23 cellular contexts compared by ENCODE assay signal in the genomic region with DNA sequence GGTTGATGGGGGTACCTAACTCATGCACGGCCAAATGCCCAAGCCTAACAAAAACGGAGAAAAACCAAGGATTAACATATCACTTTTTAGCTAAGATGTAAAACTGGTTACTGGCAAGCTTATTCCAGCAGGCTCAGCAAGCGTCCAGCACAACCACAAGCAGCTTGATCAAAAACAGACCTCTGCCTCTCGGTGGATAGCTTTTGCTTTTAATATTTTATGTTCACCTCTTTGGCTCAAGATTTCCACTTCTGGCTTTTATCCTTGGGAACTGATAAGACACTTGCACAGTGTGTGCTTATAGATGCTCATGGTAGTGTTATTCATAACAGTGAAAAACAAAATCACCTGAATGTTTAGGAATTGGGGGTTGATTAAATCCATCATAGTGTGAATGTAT.
DNase-seq lines count a peak whose midpoint lies in the region; ATAC-seq, FAIRE-seq and TF ChIP-seq lines count a peak whose summit lies in the region.
"Had no signal": no experiment of that assay in that cellular context is flagged by ENCODE, and none has a peak within 500 bp of the region (broad histone marks: within the 10 kb centered on the region; RNA-seq: fewer than 3 reads in every experiment).

No MANE protein-coding gene starts in this region.

- no peak for FAIRE-seq in D721Med (lab: Jason Lieb, UNC)
- FAIRE-seq: GM19239, H1 had no signal

- no peak overlapping the region for H3K4me3 ChIP-seq in cardiac muscle cell
- H3K4me3 ChIP-seq in heart right ventricle: no peak overlapping the region
- H3K4me3 ChIP-seq in stomach smooth muscle (ENCODE audit: low read length in 2 of 2): peak overlapping the region in 1 of 2 donors; percentile 29

- no peak overlapping the region for H3K9ac ChIP-seq in stomach smooth muscle (ENCODE audit: low read length in 2 of 2)

- H3K4me1 Mint-ChIP-seq in brain: peaks cover 44% of the 10 kb centered on the region

- peaks cover 0 to 3% (median 0%) of the 10 kb centered on the region in 5 experiments for H3K9me3 Mint-ChIP-seq in brain
- H3K9me3 Mint-ChIP-seq: CD4-positive, alpha-beta memory T cell had no signal

- no peak for ATAC-seq in heart right ventricle

- H3K27me3 Mint-ChIP-seq in brain: no peaks in the 10 kb centered on the region
- H3K27me3 Mint-ChIP-seq: CD4-positive, alpha-beta memory T cell had no signal

- H3K36me3 ChIP-seq in cardiac muscle cell (no peaks in the 10 kb centered on the region), heart right ventricle (no peaks in the 10 kb centered on the region), stomach smooth muscle (ENCODE audit: control insufficient read depth in 2 of 2, insufficient read depth in 2 of 2, low read length in 2 of 2) (no peaks in the 10 kb centered on the region)

- peak overlapping the region in 4 of 5 experiments; percentile 11 to 85 (median 44) for H3K27ac Mint-ChIP-seq in brain

- peak; percentile 10 to 14 for DNase-seq in cardiac muscle cell (ENCODE audit: low read depth in 1 of 2, low spot score in 1 of 2)
- DNase-seq in heart right ventricle: no peak
- DNase-seq in fibroblast of the conjunctiva (ENCODE audit: low read depth): peak; percentile 28
- no peak for DNase-seq in iPS-NIHi7 (ENCODE audit: extremely low spot score)
- no peak for DNase-seq in globus pallidus (ENCODE audit: low spot score)
- no peak for DNase-seq in D721Med (ENCODE audit: insufficient read length, low spot score)
- DNase-seq: 8988T; CD4-positive, alpha-beta memory T cell; DND-41; GDM1; KBM-7; NCI-H1048; NCI-H146; NCI-H2107; NCI-H226; NCI-H526 treated with DMSO at 0.1 percent for 48 hours; OCI-M1; RPMI8226 had no signal

- intact Hi-C loops in heart right ventricle (cut with DNase I): loop anchor here in 7 of 10 donors (5.0 to 10.0 kb wide), 3 partner anchors 47 to 373 kb away; no protein-coding TSS in a partner anchor

- no peaks in the 10 kb centered on the region for H3K9me3 ChIP-seq in cardiac muscle cell (ENCODE audit: low read depth)
- H3K9me3 ChIP-seq in heart right ventricle: no peaks in the 10 kb centered on the region
- H3K9me3 ChIP-seq in stomach smooth muscle (ENCODE audit: control insufficient read depth in 2 of 2, low read length in 2 of 2): no peaks in the 10 kb centered on the region

- H3K27me3 ChIP-seq in cardiac muscle cell: no peaks in the 10 kb centered on the region
- no peaks in the 10 kb centered on the region for H3K27me3 ChIP-seq in heart right ventricle
- no peaks in the 10 kb centered on the region for H3K27me3 ChIP-seq in stomach smooth muscle (ENCODE audit: control insufficient read depth in 1 of 2, insufficient read depth in 2 of 2, low read length in 2 of 2)

- H3K36me3 Mint-ChIP-seq in brain: no peaks in the 10 kb centered on the region
- H3K36me3 Mint-ChIP-seq: CD4-positive, alpha-beta memory T cell had no signal

- no peak overlapping the region for H3K4me3 Mint-ChIP-seq in brain
- H3K4me3 Mint-ChIP-seq: CD4-positive, alpha-beta memory T cell had no signal

- TF ChIP-seq CTCF in cardiac muscle cell (IDR thresholded peaks at IDR 0.05; ENCODE audit: low read depth, low read length) (no peak), heart right ventricle (IDR thresholded peaks at IDR 0.05) (no peak), brain (conservative IDR thresholded peaks at IDR 0.05) (no peak), D721Med (IDR thresholded peaks at IDR 0.05; ENCODE audit: insufficient read depth, missing control alignments) (no peak)

- WGBS in heart right ventricle, 2 donors: 52 to 58% methylated on average over 4 of the region's 4 CpGs

- no peaks in the 10 kb centered on the region for H3K4me1 ChIP-seq in cardiac muscle cell (ENCODE audit: low read depth)
- peaks cover 0 to 3% (median 0%) of the 10 kb centered on the region in 9 donors for H3K4me1 ChIP-seq in heart right ventricle
- peaks cover 17% of the 10 kb centered on the region for H3K4me1 ChIP-seq in stomach smooth muscle (ENCODE audit: control insufficient read depth, insufficient read depth, low read length)

- H3K27ac ChIP-seq in cardiac muscle cell (no peak overlapping the region), heart right ventricle (no peak overlapping the region), stomach smooth muscle (ENCODE audit: low read length) (peak overlapping the region; percentile 25)
- H3K27ac ChIP-seq: HL-60 had no signal

Comparison
In these comparisons a context has a peak if more than half of its experiments do, and no peak if none do; other contexts are left out.
1. DNase-seq: peak in cardiac muscle cell (2 of 2) and fibroblast of the conjunctiva (single experiment); none in heart right ventricle (0 of 2), iPS-NIHi7 (single experiment), globus pallidus (single experiment) and D721Med (single experiment).